In genomic region chrX:155056877-155057792, GRCh38 we compare ENCODE assay signal across 9 cellular contexts. TPM values are rescaled to one million over a fixed set of nuclear protein-coding genes. Genes with fewer than 3 reads are reported as not detected.
DNase-seq lines count a peak whose midpoint lies in the region; ATAC-seq, FAIRE-seq and TF ChIP-seq lines count a peak whose summit lies in the region.
"Had no signal": no experiment of that assay in that cellular context is flagged by ENCODE, and none has a peak within 500 bp of the region (broad histone marks: within the 10 kb centered on the region; RNA-seq: fewer than 3 reads in every experiment).

No MANE protein-coding gene starts in this region.

- TF ChIP-seq EP300 in HepG2 (IDR thresholded peaks at IDR 0.05; ENCODE audit: low read depth in 2 of 2, low read length in 2 of 2) (no peak), HepG2 (CRISPR knock-in tag; IDR thresholded peaks at IDR 0.05; ENCODE audit: borderline replicate concordance) (no peak)

- peak; percentile 85 for TF ChIP-seq CTCF in HepG2 (CRISPR knock-in tag; IDR thresholded peaks at IDR 0.05)

- peak overlapping the region; percentile 23 for H2AFZ ChIP-seq in HepG2 (ENCODE audit: low read length)

- in situ Hi-C loops in HepG2 (cut with HindIII; ENCODE audit: extremely low pct_ligation_motif_present, low pct_unique_long_range_greater_than_20kb) = loop anchor here (10.0 kb wide), 1 partner anchor 72 kb away; no protein-coding TSS in a partner anchor

- intact Hi-C loops in HepG2 (cut with micrococcal nuclease; ENCODE audit: unreplicated experiment) = loop anchor here (1.0 to 2.0 kb wide), 2 partner anchors 68 to 76 kb away; no protein-coding TSS in a partner anchor

- DNase-seq in DMS 273 (lab: John Stamatoyannopoulos, UW; ENCODE audit: unreplicated experiment) (peak; percentile 64), DMS 273 treated with DMSO at 0.1 percent for 48 hours (lab: John Stamatoyannopoulos, UW) (no peak), HCEC 1CT (peak; percentile 29), NCI-H1105 (lab: John Stamatoyannopoulos, UW) (peak; percentile 54), HepG2 (ENCODE audit: low spot score) (peak; percentile 43)
- DNase-seq in activated CD4-positive, alpha-beta T cell treated with anti-CD3 and anti-CD28 coated beads for 48 hours = peak; percentile 47
- DNase-seq in stimulated activated CD8-positive, alpha-beta memory T cell treated with anti-CD3 and anti-CD28 coated beads, Interleukin-12 subunit alpha, Interleukin-12 subunit beta, amount 100 ng/mL, for 1 hour (ENCODE audit: low read depth) = peak; percentile 19

- peak; percentile 96 for FAIRE-seq in HepG2 (lab: Jason Lieb, UNC)

- H3K27ac ChIP-seq in duodenal mucosa (ENCODE audit: low read depth, low read length) (peak overlapping the region; percentile 59), HepG2 (ENCODE audit: extremely low read length, insufficient read depth, low read length) (no peak overlapping the region)
- H3K27ac ChIP-seq: BLaER1 had no signal

- H3K9ac ChIP-seq in duodenal mucosa (ENCODE audit: low read depth in 1 of 2, low read length in 2 of 2) (peak overlapping the region; percentile 25 to 51), HepG2 (ENCODE audit: insufficient read depth, low read depth, low read length) (no peak overlapping the region)
- H3K9ac ChIP-seq: BLaER1 had no signal

- ATAC-seq in HepG2 = peak; percentile 96

- H3K27me3 ChIP-seq in duodenal mucosa (ENCODE audit: control insufficient read depth in 1 of 2, insufficient read depth in 2 of 2, low read length in 2 of 2) (no peaks in the 10 kb centered on the region), HepG2 (ENCODE audit: control insufficient read depth in 1 of 2, insufficient read depth in 2 of 2, low read length in 2 of 2) (no peaks in the 10 kb centered on the region)

- H3K79me2 ChIP-seq in HepG2 (ENCODE audit: insufficient read depth, low read length) = no peaks in the 10 kb centered on the region

- TF ChIP-seq POLR2A in HepG2 (IDR thresholded peaks at IDR 0.05; ENCODE audit: insufficient read depth in 1 of 2, low read depth in 2 of 2, low read length in 2 of 2) = no peak

- POLR2A ChIA-PET in HepG2 (lab: Yijun Ruan, JAX) = no interaction called here

- CTCF ChIA-PET in HepG2 (lab: Yijun Ruan, JAX; ENCODE audit: low intra/inter-chr PET ratio, low total read pairs) = interaction anchor here (0.7 to 2.6 kb wide), 3 partner anchors 70 to 139 kb away, joined by 3 to 21 read pairs (median 4); no protein-coding TSS in a partner anchor

- no TSS peak for BruUV-seq in HepG2 (replicated peaks; lab: Mats Ljungman, UMichigan)

- peak overlapping the region; percentile 70 for H3K4me2 ChIP-seq in HepG2 (ENCODE audit: low read depth, low read length)
- H3K4me2 ChIP-seq: BLaER1 had no signal

- WGBS in HepG2 (ENCODE audit: low lambda C conversion rate) = 71% methylated on average over 1 of the region's 25 CpGs

- H3K36me3 ChIP-seq in duodenal mucosa (ENCODE audit: control insufficient read depth in 1 of 2, insufficient read depth in 2 of 2, low read length in 2 of 2) (peaks cover 6 to 12% of the 10 kb centered on the region in 2 donors), HepG2 (replicated peaks in 1 of 2; ENCODE audit: control insufficient read depth in 1 of 2, insufficient read depth in 2 of 2, low read length in 2 of 2) (peaks cover 0 to 2% of the 10 kb centered on the region in 2 experiments; a peak in 3 of 5 replicates)

- no peaks in the 10 kb centered on the region for H3K9me3 ChIP-seq in duodenal mucosa (ENCODE audit: control insufficient read depth in 1 of 2, low read length in 2 of 2)
- no peaks in the 10 kb centered on the region for H3K9me3 ChIP-seq in HepG2 (ENCODE audit: low read length)
- H3K9me3 ChIP-seq: BLaER1 had no signal

- TF ChIP-seq RAD21 in HepG2 (CRISPR knock-in tag; IDR thresholded peaks at IDR 0.05) = peak; percentile 58; the same call in 1 of the 2 replicates

- H3K4me1 ChIP-seq in duodenal mucosa (ENCODE audit: control insufficient read depth in 1 of 2, insufficient read depth in 2 of 2, low read length in 2 of 2) (peaks cover 5 to 7% of the 10 kb centered on the region in 2 donors), HepG2 (ENCODE audit: insufficient read depth, low read length) (peaks cover 12% of the 10 kb centered on the region)
- H3K4me1 ChIP-seq: BLaER1 had no signal

- H3K4me3 ChIP-seq in duodenal mucosa (ENCODE audit: low read depth in 1 of 2, low read length in 2 of 2) = peak overlapping the region; percentile 38 to 43
- H3K4me3 ChIP-seq in HepG2 (replicated peaks in 1 of 3; ENCODE audit: insufficient read depth in 1 of 3, low read depth in 2 of 3, low read length in 3 of 3) = peak overlapping the region in 1 of 3 experiments; percentile 41; a peak in 1 of 6 replicates
- H3K4me3 ChIP-seq: BLaER1 had no signal

- H4K20me1 ChIP-seq in HepG2 (ENCODE audit: insufficient read depth, low read length) = no peaks in the 10 kb centered on the region

RNA-seq across cellular contexts. Expression of gene CMC4, which starts 13.8 kb away (rescaled TPM):
- 5.2 and 5.6 TPM in 2 replicates for total RNA-seq in HepG2 (2016; rRNA removed; fragmentation: Illumina TruSeq; extraction: Trizol)
- 29.5 and 32.5 TPM in 2 replicates for total RNA-seq in HepG2 (2016; cell fraction: cytosol; rRNA removed; fragmentation: Illumina TruSeq; extraction: Trizol; ENCODE audit: low read depth)
- 6.6 and 8.1 TPM in 2 replicates for total RNA-seq in HepG2 (2016; cell fraction: insoluble cytoplasmic fraction; rRNA removed; fragmentation: Illumina TruSeq; extraction: Trizol)
- 24.2 and 27.3 TPM in 2 replicates for total RNA-seq in HepG2 (2016; cell fraction: membrane; rRNA removed; fragmentation: Illumina TruSeq; extraction: Trizol)
- 0.65 and 1.8 TPM in 2 replicates for total RNA-seq in HepG2 (2016; cell fraction: nucleus; rRNA removed; fragmentation: Illumina TruSeq; extraction: Trizol)
- polyA plus RNA-seq in HepG2 (2011; rRNA removed) = 8.3 and 11.5 TPM in 2 replicates
- 8.2 and 9.2 TPM in 2 replicates for polyA plus RNA-seq in HepG2 (2011; cell fraction: cytosol; rRNA removed)
- polyA plus RNA-seq in HepG2 (2011; cell fraction: nucleus; rRNA removed) = 3.1 and 3.7 TPM in 2 replicates
- 4.6 and 7.2 TPM in 2 replicates for polyA plus RNA-seq in HepG2 (2012)
- 50.8 and 53.0 TPM in 2 replicates for polyA plus RNA-seq in HepG2 (2016; cell fraction: cytosol; fragmentation: Illumina TruSeq; extraction: Trizol; ENCODE audit: low read depth)
- 8.5 and 8.8 TPM in 2 replicates for polyA plus RNA-seq in HepG2 (2016; cell fraction: insoluble cytoplasmic fraction; fragmentation: Illumina TruSeq; extraction: Trizol; ENCODE audit: low read depth)
- polyA plus RNA-seq in HepG2 (2016; cell fraction: membrane; fragmentation: Illumina TruSeq; extraction: Trizol; ENCODE audit: low read depth) = 28.6 and 29.4 TPM in 2 replicates
- 3.8 and 5.8 TPM in 2 replicates for polyA plus RNA-seq in HepG2 (2016; cell fraction: nucleus; fragmentation: Illumina TruSeq; extraction: Trizol; ENCODE audit: insufficient read depth, low read depth)
- polyA minus RNA-seq in HepG2 (2011; rRNA and poly(A)+ RNA removed; ENCODE audit: low replicate concordance) = 2.0 and 3.7 TPM in 2 replicates
- polyA minus RNA-seq in HepG2 (2011; cell fraction: cytosol; rRNA and poly(A)+ RNA removed) = 0.88 TPM in 1 of 2 replicates, not detected in the other
- polyA minus RNA-seq in HepG2 (2011; cell fraction: nucleus; rRNA and poly(A)+ RNA removed) = 4.0 and 4.2 TPM in 2 replicates

RNA-seq across cellular contexts. Expression of gene MTCP1, which starts 13.8 kb away (rescaled TPM):
- 13.6 and 18.9 TPM in 2 replicates for total RNA-seq in HepG2 (2016; rRNA removed; fragmentation: Illumina TruSeq; extraction: Trizol)
- 67.8 and 80.6 TPM in 2 replicates for total RNA-seq in HepG2 (2016; cell fraction: cytosol; rRNA removed; fragmentation: Illumina TruSeq; extraction: Trizol; ENCODE audit: low read depth)
- total RNA-seq in HepG2 (2016; cell fraction: insoluble cytoplasmic fraction; rRNA removed; fragmentation: Illumina TruSeq; extraction: Trizol) = 11.6 and 13.5 TPM in 2 replicates
- total RNA-seq in HepG2 (2016; cell fraction: membrane; rRNA removed; fragmentation: Illumina TruSeq; extraction: Trizol) = 41.3 and 48.8 TPM in 2 replicates
- total RNA-seq in HepG2 (2016; cell fraction: nucleus; rRNA removed; fragmentation: Illumina TruSeq; extraction: Trizol) = 6.7 and 10.8 TPM in 2 replicates
- 5.1 and 6.1 TPM in 2 replicates for polyA plus RNA-seq in HepG2 (2011; rRNA removed)
- polyA plus RNA-seq in HepG2 (2011; cell fraction: cytosol; rRNA removed) = 1.6 and 2.4 TPM in 2 replicates
- polyA plus RNA-seq in HepG2 (2011; cell fraction: nucleus; rRNA removed) = 17.7 and 18.0 TPM in 2 replicates
- 14.6 and 21.5 TPM in 2 replicates for polyA plus RNA-seq in HepG2 (2012)
- polyA plus RNA-seq in HepG2 (2016; cell fraction: cytosol; fragmentation: Illumina TruSeq; extraction: Trizol; ENCODE audit: low read depth) = 56.1 and 69.9 TPM in 2 replicates
- polyA plus RNA-seq in HepG2 (2016; cell fraction: insoluble cytoplasmic fraction; fragmentation: Illumina TruSeq; extraction: Trizol; ENCODE audit: low read depth) = 10.2 and 11.2 TPM in 2 replicates
- polyA plus RNA-seq in HepG2 (2016; cell fraction: membrane; fragmentation: Illumina TruSeq; extraction: Trizol; ENCODE audit: low read depth) = 34.3 and 42.3 TPM in 2 replicates
- 11.8 and 19.6 TPM in 2 replicates for polyA plus RNA-seq in HepG2 (2016; cell fraction: nucleus; fragmentation: Illumina TruSeq; extraction: Trizol; ENCODE audit: insufficient read depth, low read depth)
- polyA minus RNA-seq in HepG2 (2011; rRNA and poly(A)+ RNA removed; ENCODE audit: low replicate concordance) = 4.2 and 6.5 TPM in 2 replicates
- 2.0 and 3.7 TPM in 2 replicates for polyA minus RNA-seq in HepG2 (2011; cell fraction: cytosol; rRNA and poly(A)+ RNA removed)
- 6.1 and 8.7 TPM in 2 replicates for polyA minus RNA-seq in HepG2 (2011; cell fraction: nucleus; rRNA and poly(A)+ RNA removed)

RNA-seq across cellular contexts. Expression of gene BRCC3, which starts 14.2 kb away (rescaled TPM):
- 24.3 and 44.2 TPM in 2 replicates for total RNA-seq in HepG2 (2016; rRNA removed; fragmentation: Illumina TruSeq; extraction: Trizol)
- 2.4 and 3.1 TPM in 2 replicates for total RNA-seq in HepG2 (2016; cell fraction: cytosol; rRNA removed; fragmentation: Illumina TruSeq; extraction: Trizol; ENCODE audit: low read depth)
- total RNA-seq in HepG2 (2016; cell fraction: insoluble cytoplasmic fraction; rRNA removed; fragmentation: Illumina TruSeq; extraction: Trizol) = 25.6 and 47.6 TPM in 2 replicates
- total RNA-seq in HepG2 (2016; cell fraction: membrane; rRNA removed; fragmentation: Illumina TruSeq; extraction: Trizol) = 13.5 and 13.7 TPM in 2 replicates
- total RNA-seq in HepG2 (2016; cell fraction: nucleus; rRNA removed; fragmentation: Illumina TruSeq; extraction: Trizol) = 12.9 and 17.1 TPM in 2 replicates
- polyA plus RNA-seq in HepG2 (2011; rRNA removed) = 16.1 and 19.8 TPM in 2 replicates
- 11.8 and 16.5 TPM in 2 replicates for polyA plus RNA-seq in HepG2 (2011; cell fraction: cytosol; rRNA removed)
- 5.8 and 6.0 TPM in 2 replicates for polyA plus RNA-seq in HepG2 (2011; cell fraction: nucleus; rRNA removed)
- polyA plus RNA-seq in HepG2 (2012) = 14.4 and 18.3 TPM in 2 replicates
- 2.5 and 2.8 TPM in 2 replicates for polyA plus RNA-seq in HepG2 (2016; cell fraction: cytosol; fragmentation: Illumina TruSeq; extraction: Trizol; ENCODE audit: low read depth)
- polyA plus RNA-seq in HepG2 (2016; cell fraction: insoluble cytoplasmic fraction; fragmentation: Illumina TruSeq; extraction: Trizol; ENCODE audit: low read depth) = 57.9 and 58.3 TPM in 2 replicates
- polyA plus RNA-seq in HepG2 (2016; cell fraction: membrane; fragmentation: Illumina TruSeq; extraction: Trizol; ENCODE audit: low read depth) = 8.6 and 9.5 TPM in 2 replicates
- polyA plus RNA-seq in HepG2 (2016; cell fraction: nucleus; fragmentation: Illumina TruSeq; extraction: Trizol; ENCODE audit: insufficient read depth, low read depth) = 22.5 and 24.9 TPM in 2 replicates
- 9.4 and 25.7 TPM in 2 replicates for polyA minus RNA-seq in HepG2 (2011; rRNA and poly(A)+ RNA removed; ENCODE audit: low replicate concordance)
- polyA minus RNA-seq in HepG2 (2011; cell fraction: cytosol; rRNA and poly(A)+ RNA removed) = 16.2 and 17.1 TPM in 2 replicates
- 15.1 and 18.4 TPM in 2 replicates for polyA minus RNA-seq in HepG2 (2011; cell fraction: nucleus; rRNA and poly(A)+ RNA removed)

RNA-seq across cellular contexts. Expression of gene FUNDC2, which starts 30.5 kb away (rescaled TPM):
- 65.3 and 81.6 TPM in 2 replicates for total RNA-seq in HepG2 (2016; rRNA removed; fragmentation: Illumina TruSeq; extraction: Trizol)
- total RNA-seq in HepG2 (2016; cell fraction: cytosol; rRNA removed; fragmentation: Illumina TruSeq; extraction: Trizol; ENCODE audit: low read depth) = 48.9 and 60.1 TPM in 2 replicates
- 66.6 and 82.1 TPM in 2 replicates for total RNA-seq in HepG2 (2016; cell fraction: insoluble cytoplasmic fraction; rRNA removed; fragmentation: Illumina TruSeq; extraction: Trizol)
- total RNA-seq in HepG2 (2016; cell fraction: membrane; rRNA removed; fragmentation: Illumina TruSeq; extraction: Trizol) = 83.8 and 87.5 TPM in 2 replicates
- 23.8 and 26.8 TPM in 2 replicates for total RNA-seq in HepG2 (2016; cell fraction: nucleus; rRNA removed; fragmentation: Illumina TruSeq; extraction: Trizol)
- polyA plus RNA-seq in HepG2 (2011; rRNA removed) = 92.9 and 109 TPM in 2 replicates
- 68.4 and 100 TPM in 2 replicates for polyA plus RNA-seq in HepG2 (2011; cell fraction: cytosol; rRNA removed)
- 24.9 and 29.2 TPM in 2 replicates for polyA plus RNA-seq in HepG2 (2011; cell fraction: nucleus; rRNA removed)
- 88.7 and 108 TPM in 2 replicates for polyA plus RNA-seq in HepG2 (2012)
- 64.9 and 80.1 TPM in 2 replicates for polyA plus RNA-seq in HepG2 (2016; cell fraction: cytosol; fragmentation: Illumina TruSeq; extraction: Trizol; ENCODE audit: low read depth)
- polyA plus RNA-seq in HepG2 (2016; cell fraction: insoluble cytoplasmic fraction; fragmentation: Illumina TruSeq; extraction: Trizol; ENCODE audit: low read depth) = 77.6 and 82.3 TPM in 2 replicates
- 81.0 and 84.5 TPM in 2 replicates for polyA plus RNA-seq in HepG2 (2016; cell fraction: membrane; fragmentation: Illumina TruSeq; extraction: Trizol; ENCODE audit: low read depth)
- 43.9 and 46.2 TPM in 2 replicates for polyA plus RNA-seq in HepG2 (2016; cell fraction: nucleus; fragmentation: Illumina TruSeq; extraction: Trizol; ENCODE audit: insufficient read depth, low read depth)
- 35.6 and 56.8 TPM in 2 replicates for polyA minus RNA-seq in HepG2 (2011; rRNA and poly(A)+ RNA removed; ENCODE audit: low replicate concordance)
- 13.1 and 17.3 TPM in 2 replicates for polyA minus RNA-seq in HepG2 (2011; cell fraction: cytosol; rRNA and poly(A)+ RNA removed)
- 18.0 and 23.9 TPM in 2 replicates for polyA minus RNA-seq in HepG2 (2011; cell fraction: nucleus; rRNA and poly(A)+ RNA removed)

RNA-seq across cellular contexts. Expression of gene F8, which starts 34.6 kb away (rescaled TPM):
- 0.21 and 0.29 TPM in 2 replicates for total RNA-seq in HepG2 (2016; rRNA removed; fragmentation: Illumina TruSeq; extraction: Trizol)
- 0.10 TPM in 1 of 2 replicates, not detected in the other for total RNA-seq in HepG2 (2016; cell fraction: cytosol; rRNA removed; fragmentation: Illumina TruSeq; extraction: Trizol; ENCODE audit: low read depth)
- 0.13 and 0.76 TPM in 2 replicates for total RNA-seq in HepG2 (2016; cell fraction: insoluble cytoplasmic fraction; rRNA removed; fragmentation: Illumina TruSeq; extraction: Trizol)
- total RNA-seq in HepG2 (2016; cell fraction: membrane; rRNA removed; fragmentation: Illumina TruSeq; extraction: Trizol) = 0.34 and 0.40 TPM in 2 replicates
- total RNA-seq in HepG2 (2016; cell fraction: nucleus; rRNA removed; fragmentation: Illumina TruSeq; extraction: Trizol) = 0.43 and 0.47 TPM in 2 replicates
- 0.37 and 0.61 TPM in 2 replicates for polyA plus RNA-seq in HepG2 (2011; rRNA removed)
- 0.27 and 0.32 TPM in 2 replicates for polyA plus RNA-seq in HepG2 (2011; cell fraction: cytosol; rRNA removed)
- polyA plus RNA-seq in HepG2 (2011; cell fraction: nucleus; rRNA removed) = 0.19 and 0.23 TPM in 2 replicates
- polyA plus RNA-seq in HepG2 (2012) = 0.15 and 0.30 TPM in 2 replicates
- polyA plus RNA-seq in HepG2 (2016; cell fraction: cytosol; fragmentation: Illumina TruSeq; extraction: Trizol; ENCODE audit: low read depth) = 0.12 and 0.15 TPM in 2 replicates
- polyA plus RNA-seq in HepG2 (2016; cell fraction: insoluble cytoplasmic fraction; fragmentation: Illumina TruSeq; extraction: Trizol; ENCODE audit: low read depth) = 0.32 and 0.61 TPM in 2 replicates
- 0.24 and 0.27 TPM in 2 replicates for polyA plus RNA-seq in HepG2 (2016; cell fraction: membrane; fragmentation: Illumina TruSeq; extraction: Trizol; ENCODE audit: low read depth)
- polyA plus RNA-seq in HepG2 (2016; cell fraction: nucleus; fragmentation: Illumina TruSeq; extraction: Trizol; ENCODE audit: insufficient read depth, low read depth) = 0.17 and 0.18 TPM in 2 replicates
- polyA minus RNA-seq in HepG2 (2011; rRNA and poly(A)+ RNA removed; ENCODE audit: low replicate concordance) = 0.72 and 2.8 TPM in 2 replicates
- 0.49 TPM in 1 of 2 replicates, not detected in the other for polyA minus RNA-seq in HepG2 (2011; cell fraction: cytosol; rRNA and poly(A)+ RNA removed)
- 0.52 and 0.75 TPM in 2 replicates for polyA minus RNA-seq in HepG2 (2011; cell fraction: nucleus; rRNA and poly(A)+ RNA removed)
